ENCODE assay signal across 8 cellular contexts in genomic region chr1:92957020-92957734, GRCh38. TPM values are rescaled to one million over a fixed set of nuclear protein-coding genes. Genes with fewer than 3 reads are reported as not detected.
DNase-seq lines count a peak whose midpoint lies in the region; ATAC-seq lines count a peak whose summit lies in the region.

No MANE protein-coding gene starts in this region.

- intact Hi-C loops in activated CD4-positive, alpha-beta T cell treated with anti-CD3 and anti-CD28 coated beads, Interleukin-2, amount 10 ng/mL, durations not matched to agents 24 days and 14 days (cut with micrococcal nuclease) = no loop called here

- CTCF ChIA-PET in T-cell (lab: Charles Lee) = interaction anchor here (0.6 to 7.0 kb wide), 7 partner anchors 9 to 125 kb away, joined by 3 to 73 read pairs (median 9); partner anchors contain the start of gene RPL5 (in 1 of the 2)

- peak overlapping the region; percentile 88 for H3K27ac Mint-ChIP-seq in activated CD4-positive, alpha-beta T cell treated with anti-CD3 and anti-CD28 coated beads, Interleukin-2, amount 10 ng/mL, durations not matched to agents 24 days and 14 days
- peak overlapping the region; percentile 71 to 77 for H3K27ac Mint-ChIP-seq in T-cell
- peak overlapping the region; percentile 73 for H3K27ac Mint-ChIP-seq in stimulated activated effector memory CD8-positive, alpha-beta T cell treated with anti-CD3 and anti-CD28 coated beads, Interleukin-12 subunit alpha, Interleukin-12 subunit beta, amount 100 ng/mL, for 72 hours

- POLR2A ChIA-PET in T-cell (lab: Charles Lee) = interaction anchor here in 1 of 2 donors (0.6 kb wide), 2 partner anchors 489 to 643 kb away, joined by 4 to 19 read pairs; no protein-coding TSS in a partner anchor

- H3K4me1 Mint-ChIP-seq in activated CD4-positive, alpha-beta T cell treated with anti-CD3 and anti-CD28 coated beads, Interleukin-2, amount 10 ng/mL, durations not matched to agents 24 days and 14 days = peaks cover 58% of the 10 kb centered on the region
- peaks cover 58 to 74% (median 69%) of the 10 kb centered on the region in 3 donors for H3K4me1 Mint-ChIP-seq in T-cell
- peaks cover 60% of the 10 kb centered on the region for H3K4me1 Mint-ChIP-seq in stimulated activated effector memory CD8-positive, alpha-beta T cell treated with anti-CD3 and anti-CD28 coated beads, Interleukin-12 subunit alpha, Interleukin-12 subunit beta, amount 100 ng/mL, for 72 hours

- peak; percentile 61 for DNase-seq in activated CD4-positive, alpha-beta T cell treated with anti-CD3 and anti-CD28 coated beads, Interleukin-2, amount 10 ng/mL, durations not matched to agents 24 days and 14 days
- no peak for DNase-seq in activated CD4-positive, alpha-beta T cell treated with anti-CD3 and anti-CD28 coated beads, Interleukin-2, amount 50 U/mL, for 48 hours
- DNase-seq in T-cell (no peak), 8988T (no peak), NCI-H2107 treated with DMSO at 0.1 percent for 48 hours (lab: John Stamatoyannopoulos, UW; ENCODE audit: unreplicated experiment) (no peak)
- no peak for DNase-seq in stimulated activated effector memory CD8-positive, alpha-beta T cell treated with anti-CD3 and anti-CD28 coated beads, Interleukin-12 subunit alpha, Interleukin-12 subunit beta, amount 100 ng/mL, for 72 hours (ENCODE audit: low spot score in 2 of 2)
- no peak for DNase-seq in stimulated activated CD4-positive, alpha-beta T cell treated with anti-CD3 and anti-CD28 coated beads, Interleukin-4, amount 100 ng/mL, for 24 hours

- H3K4me3 Mint-ChIP-seq in activated CD4-positive, alpha-beta T cell treated with anti-CD3 and anti-CD28 coated beads, Interleukin-2, amount 10 ng/mL, durations not matched to agents 24 days and 14 days = peak overlapping the region; percentile 58
- peak overlapping the region; percentile 17 to 35 (median 21) for H3K4me3 Mint-ChIP-seq in T-cell
- peak overlapping the region; percentile 45 for H3K4me3 Mint-ChIP-seq in stimulated activated effector memory CD8-positive, alpha-beta T cell treated with anti-CD3 and anti-CD28 coated beads, Interleukin-12 subunit alpha, Interleukin-12 subunit beta, amount 100 ng/mL, for 72 hours

- ATAC-seq in HG02642 (IDR thresholded peaks at IDR 0.05; ENCODE audit: poor library complexity, unreplicated experiment) (peak; percentile 33), T-cell (replicated peaks in 1 of 4) (no peak)
- peak; percentile 2 for ATAC-seq in stimulated activated effector memory CD8-positive, alpha-beta T cell treated with anti-CD3 and anti-CD28 coated beads, Interleukin-12 subunit alpha, Interleukin-12 subunit beta, amount 100 ng/mL, for 72 hours

- no peaks in the 10 kb centered on the region for H3K9me3 Mint-ChIP-seq in activated CD4-positive, alpha-beta T cell treated with anti-CD3 and anti-CD28 coated beads, Interleukin-2, amount 10 ng/mL, durations not matched to agents 24 days and 14 days
- no peaks in the 10 kb centered on the region for H3K9me3 Mint-ChIP-seq in T-cell
- no peaks in the 10 kb centered on the region for H3K9me3 Mint-ChIP-seq in stimulated activated effector memory CD8-positive, alpha-beta T cell treated with anti-CD3 and anti-CD28 coated beads, Interleukin-12 subunit alpha, Interleukin-12 subunit beta, amount 100 ng/mL, for 72 hours

- H3K27me3 Mint-ChIP-seq in activated CD4-positive, alpha-beta T cell treated with anti-CD3 and anti-CD28 coated beads, Interleukin-2, amount 10 ng/mL, durations not matched to agents 24 days and 14 days = no peaks in the 10 kb centered on the region
- no peaks in the 10 kb centered on the region for H3K27me3 Mint-ChIP-seq in T-cell

- peaks cover 19% of the 10 kb centered on the region for H3K36me3 Mint-ChIP-seq in activated CD4-positive, alpha-beta T cell treated with anti-CD3 and anti-CD28 coated beads, Interleukin-2, amount 10 ng/mL, durations not matched to agents 24 days and 14 days (ENCODE audit: low read depth)
- no peaks in the 10 kb centered on the region for H3K36me3 Mint-ChIP-seq in T-cell
- H3K36me3 Mint-ChIP-seq in stimulated activated effector memory CD8-positive, alpha-beta T cell treated with anti-CD3 and anti-CD28 coated beads, Interleukin-12 subunit alpha, Interleukin-12 subunit beta, amount 100 ng/mL, for 72 hours = peaks cover 9% of the 10 kb centered on the region

RNA-seq across cellular contexts. Expression of gene DIPK1A, which starts 4.1 kb away (rescaled TPM):
- 18.8 and 19.7 TPM in 2 replicates for total RNA-seq in activated CD4-positive, alpha-beta T cell treated with anti-CD3 and anti-CD28 coated beads, Interleukin-2, amount 10 ng/mL, durations not matched to agents 24 days and 14 days
- 10 to 100 TPM in 4 of 5 donors, 1 to 10 TPM in 1; 8.9 to 16.0 (median 14.4) TPM for total RNA-seq in T-cell

Comparison
In these comparisons a context has a peak if more than half of its experiments do, and no peak if none do; other contexts are left out.
1. ATAC-seq: peak in HG02642 (single experiment) and stimulated activated effector memory CD8-positive, alpha-beta T cell treated with anti-CD3 and anti-CD28 coated beads, Interleukin-12 subunit alpha, Interleukin-12 subunit beta, amount 100 ng/mL, for 72 hours (single experiment); none in T-cell (0 of 4).
2. Peak in every context shown above with its lines, with median percentiles within 50 percentile points of each other: H3K27ac Mint-ChIP-seq and H3K4me3 Mint-ChIP-seq.